14 cellular contexts compared by ENCODE assay signal in the genomic region with DNA sequence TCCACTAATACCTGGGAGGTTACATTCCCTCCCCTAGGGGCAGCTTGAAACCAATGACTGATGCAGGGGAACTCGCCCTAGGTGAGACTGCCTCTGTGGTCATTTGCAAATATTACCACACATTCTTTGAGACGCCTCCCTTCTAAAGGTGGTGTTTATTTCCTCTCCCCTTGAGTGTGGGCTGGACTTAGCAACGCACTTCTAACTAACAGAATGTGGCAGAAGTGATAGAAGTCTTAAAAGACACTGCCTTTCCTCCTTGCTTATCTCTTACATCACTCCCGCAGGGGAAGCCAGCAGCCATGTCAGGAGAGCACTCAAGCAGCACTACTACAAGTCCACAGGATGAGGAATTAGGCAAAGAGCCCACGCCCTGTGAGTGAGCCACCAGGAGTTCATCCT. TPM values are rescaled to one million over a fixed set of nuclear protein-coding genes. Genes with fewer than 3 reads are reported as not detected.
DNase-seq lines count a peak whose midpoint lies in the region; ATAC-seq and TF ChIP-seq lines count a peak whose summit lies in the region.
"Had no signal": no experiment of that assay in that cellular context is flagged by ENCODE, and none has a peak within 500 bp of the region (broad histone marks: within the 10 kb centered on the region; RNA-seq: fewer than 3 reads in every experiment).

No MANE protein-coding gene starts in this region.

- POLR2A ChIA-PET in CD8-positive, alpha-beta T cell (lab: Charles Lee) = interaction anchor here (15.1 kb wide), 1 partner anchor 19 kb away, joined by 326 read pairs; a partner anchor contains a TSS
- POLR2A ChIA-PET in activated CD8-positive, alpha-beta T cell treated with anti-CD3 and anti-CD28 coated beads, Interleukin-2, amount 10 ng/mL, durations not matched to agents 7 days and 5 days (lab: Charles Lee) = interaction anchor here (0.6 to 1.5 kb wide), 4 partner anchors 12 to 34 kb away, joined by 3 read pairs; no protein-coding TSS in a partner anchor

- CTCF ChIA-PET in CD8-positive, alpha-beta T cell (lab: Charles Lee) = interaction anchor here (0.8 to 1.9 kb wide), 2 partner anchors 18 to 20 kb away, joined by 4 to 12 read pairs; a partner anchor contains a TSS
- CTCF ChIA-PET in activated CD8-positive, alpha-beta T cell treated with anti-CD3 and anti-CD28 coated beads, Interleukin-2, amount 10 ng/mL, durations not matched to agents 7 days and 5 days (lab: Charles Lee) = interaction anchor here (1.7 to 3.5 kb wide), 2 partner anchors 18 to 41 kb away, joined by 7 to 15 read pairs; no protein-coding TSS in a partner anchor

- ATAC-seq in CD8-positive, alpha-beta T cell = no peak
- ATAC-seq in GM23338 = peak; percentile 73
- peak; percentile 14 for ATAC-seq in activated CD8-positive, alpha-beta T cell treated with anti-CD3 and anti-CD28 coated beads, Interleukin-2, amount 10 ng/mL, durations not matched to agents 7 days and 5 days
- no peak for ATAC-seq in GM21737 (IDR thresholded peaks at IDR 0.05; ENCODE audit: unreplicated experiment)
- ATAC-seq in HG03354 (IDR thresholded peaks at IDR 0.05; ENCODE audit: poor library complexity, severe bottlenecking, unreplicated experiment) = no peak
- ATAC-seq in GM19035 (IDR thresholded peaks at IDR 0.05; ENCODE audit: unreplicated experiment) = no peak
- ATAC-seq: sciatic nerve had no signal

- peaks cover 80% of the 10 kb centered on the region for H3K36me3 ChIP-seq in CD8-positive, alpha-beta T cell (ENCODE audit: insufficient read depth, low read length)
- H3K36me3 ChIP-seq in GM23338 (ENCODE audit: insufficient read depth) = no peaks in the 10 kb centered on the region
- no peaks in the 10 kb centered on the region for H3K36me3 ChIP-seq in mesenchymal stem cell (ENCODE audit: control insufficient read depth in 1 of 2, insufficient read depth in 2 of 2, low read depth in 1 of 2, low read length in 2 of 2)
- H3K36me3 ChIP-seq: neural progenitor cell had no signal

- intact Hi-C loops in CD8-positive, alpha-beta T cell (cut with DNase I, micrococcal nuclease) = no loop called here

- H2BK15ac ChIP-seq in mesenchymal stem cell (ENCODE audit: low read depth, poor library complexity, severe bottlenecking) = no peak overlapping the region

- peak overlapping the region; percentile 2 for H2AK5ac ChIP-seq in mesenchymal stem cell (ENCODE audit: low read length, severe bottlenecking)

- H3K9me3 ChIP-seq in CD8-positive, alpha-beta T cell (ENCODE audit: low read length) = no peaks in the 10 kb centered on the region
- peaks cover 6% of the 10 kb centered on the region for H3K9me3 ChIP-seq in mesenchymal stem cell (ENCODE audit: control insufficient read depth, low read length)
- H3K9me3 ChIP-seq: ascending aorta had no signal

- no peak for TF ChIP-seq CTCF in CD8-positive, alpha-beta T cell (IDR thresholded peaks at IDR 0.05)
- TF ChIP-seq CTCF in GM23338 (conservative IDR thresholded peaks at IDR 0.05; ENCODE audit: low read depth in 2 of 2) = peak; percentile 7 to 29; a peak in 1 of 4 replicates

- H3K18ac ChIP-seq in mesenchymal stem cell (ENCODE audit: low read depth in 1 of 2, low read length in 2 of 2) = no peak overlapping the region

- H3K27ac Mint-ChIP-seq in CD8-positive, alpha-beta T cell = peak overlapping the region; percentile 85
- no peak overlapping the region for H3K27ac Mint-ChIP-seq in GM23338
- H3K27ac Mint-ChIP-seq in activated CD8-positive, alpha-beta T cell treated with anti-CD3 and anti-CD28 coated beads, Interleukin-2, amount 10 ng/mL, durations not matched to agents 7 days and 5 days = peak overlapping the region; percentile 82
- H3K27ac Mint-ChIP-seq: neural progenitor cell had no signal

- no peak overlapping the region for H2AFZ ChIP-seq in GM23338
- no peak overlapping the region for H2AFZ ChIP-seq in mesenchymal stem cell (ENCODE audit: low read depth, low read length)
- H2AFZ ChIP-seq: neural progenitor cell had no signal

- H3K14ac ChIP-seq in mesenchymal stem cell (ENCODE audit: low read length in 2 of 2) = no peak overlapping the region

- H3K4me1 ChIP-seq in CD8-positive, alpha-beta T cell (ENCODE audit: insufficient read depth, low read length) = peaks cover 40% of the 10 kb centered on the region
- no peaks in the 10 kb centered on the region for H3K4me1 ChIP-seq in GM23338 (ENCODE audit: insufficient read depth)
- peaks cover 15% of the 10 kb centered on the region for H3K4me1 ChIP-seq in mesenchymal stem cell (ENCODE audit: control insufficient read depth, insufficient read depth, low read depth, low read length)
- H3K4me1 ChIP-seq: ascending aorta had no signal

- no peaks in the 10 kb centered on the region for H3K27me3 ChIP-seq in CD8-positive, alpha-beta T cell (ENCODE audit: insufficient read depth, low read length)
- H3K27me3 ChIP-seq in GM23338 (ENCODE audit: insufficient read depth) = no peaks in the 10 kb centered on the region
- H3K27me3 ChIP-seq in mesenchymal stem cell (ENCODE audit: control insufficient read depth in 1 of 2, insufficient read depth in 1 of 2, low read length in 2 of 2) = peaks cover 0 to 71% of the 10 kb centered on the region in 2 experiments
- H3K27me3 ChIP-seq: ascending aorta, neural progenitor cell had no signal

- no peaks in the 10 kb centered on the region for H3K9me3 Mint-ChIP-seq in CD8-positive, alpha-beta T cell
- peaks cover 4% of the 10 kb centered on the region; the same call in 1 of the 3 replicates for H3K9me3 Mint-ChIP-seq in GM23338
- H3K9me3 Mint-ChIP-seq in activated CD8-positive, alpha-beta T cell treated with anti-CD3 and anti-CD28 coated beads, Interleukin-2, amount 10 ng/mL, durations not matched to agents 7 days and 5 days (ENCODE audit: insufficient read depth) = no peaks in the 10 kb centered on the region
- H3K9me3 Mint-ChIP-seq: neural progenitor cell had no signal

- H4K8ac ChIP-seq in mesenchymal stem cell (ENCODE audit: low read length) = no peak overlapping the region

- no peaks in the 10 kb centered on the region for H3K79me1 ChIP-seq in mesenchymal stem cell (replicated peaks; ENCODE audit: low read length, poor library complexity, severe bottlenecking)

- no peak overlapping the region for H3K4ac ChIP-seq in mesenchymal stem cell (ENCODE audit: low read depth in 1 of 2, low read length in 2 of 2)

- H3K9me2 ChIP-seq in GM23338 (ENCODE audit: insufficient read depth) = no peaks in the 10 kb centered on the region

- no peaks in the 10 kb centered on the region for H3K27me3 Mint-ChIP-seq in CD8-positive, alpha-beta T cell (ENCODE audit: low read depth)
- peaks cover 16% of the 10 kb centered on the region for H3K27me3 Mint-ChIP-seq in GM23338 (ENCODE audit: insufficient read depth, low read depth, poor library complexity)
- no peaks in the 10 kb centered on the region for H3K27me3 Mint-ChIP-seq in activated CD8-positive, alpha-beta T cell treated with anti-CD3 and anti-CD28 coated beads, Interleukin-2, amount 10 ng/mL, durations not matched to agents 7 days and 5 days (ENCODE audit: low read depth)

- peaks cover 56% of the 10 kb centered on the region for H3K4me1 Mint-ChIP-seq in CD8-positive, alpha-beta T cell (ENCODE audit: low read depth)
- peaks cover 12% of the 10 kb centered on the region for H3K4me1 Mint-ChIP-seq in GM23338
- H3K4me1 Mint-ChIP-seq in activated CD8-positive, alpha-beta T cell treated with anti-CD3 and anti-CD28 coated beads, Interleukin-2, amount 10 ng/mL, durations not matched to agents 7 days and 5 days (ENCODE audit: low read depth) = peaks cover 73% of the 10 kb centered on the region

- H2BK120ac ChIP-seq in mesenchymal stem cell (ENCODE audit: low read depth, low read length) = no peak overlapping the region

- no peak overlapping the region for H3K23ac ChIP-seq in mesenchymal stem cell (ENCODE audit: low read length in 2 of 2)

- H3K4me2 ChIP-seq in GM23338 = no peak overlapping the region
- H3K4me2 ChIP-seq in mesenchymal stem cell (ENCODE audit: low read length, poor library complexity, severe bottlenecking) = no peak overlapping the region
- H3K4me2 ChIP-seq: neural progenitor cell had no signal

- no peak for DNase-seq in CD8-positive, alpha-beta T cell
- DNase-seq in GM23338 (ENCODE audit: low spot score) = peak; percentile 56
- no peak for DNase-seq in activated CD8-positive, alpha-beta T cell treated with anti-CD3 and anti-CD28 coated beads, Interleukin-2, amount 10 ng/mL, durations not matched to agents 7 days and 5 days
- DNase-seq in mesenchymal stem cell = no peak
- DNase-seq: cortex of kidney, NCI-H1105 treated with DMSO at 0.1 percent for 48 hours had no signal

- no peak overlapping the region for H2BK12ac ChIP-seq in mesenchymal stem cell (ENCODE audit: low read length in 2 of 2)

- no peak overlapping the region for H3K9ac ChIP-seq in mesenchymal stem cell (ENCODE audit: low read length)
- H3K9ac ChIP-seq: neural progenitor cell had no signal

- no peak overlapping the region for H2BK5ac ChIP-seq in mesenchymal stem cell (ENCODE audit: low read depth, low read length, poor library complexity, severe bottlenecking)

- H3K36me3 Mint-ChIP-seq in CD8-positive, alpha-beta T cell = peaks cover 98% of the 10 kb centered on the region
- H3K36me3 Mint-ChIP-seq in GM23338 (ENCODE audit: low read depth) = no peaks in the 10 kb centered on the region
- H3K36me3 Mint-ChIP-seq in activated CD8-positive, alpha-beta T cell treated with anti-CD3 and anti-CD28 coated beads, Interleukin-2, amount 10 ng/mL, durations not matched to agents 7 days and 5 days (ENCODE audit: low read depth) = peaks cover 95% of the 10 kb centered on the region
- H3K36me3 Mint-ChIP-seq: neural progenitor cell had no signal

- no peaks in the 10 kb centered on the region for H3F3A ChIP-seq in GM23338 (replicated peaks; ENCODE audit: low read depth)

- H4K91ac ChIP-seq in mesenchymal stem cell (ENCODE audit: low read length) = no peak overlapping the region

- H3K79me2 ChIP-seq in GM23338 (replicated peaks; ENCODE audit: insufficient read depth) = no peaks in the 10 kb centered on the region

- H3K27ac ChIP-seq in CD8-positive, alpha-beta T cell (ENCODE audit: low read depth, low read length) = peak overlapping the region; percentile 18
- H3K27ac ChIP-seq in GM23338 (ENCODE audit: low read depth) (no peak overlapping the region), mesenchymal stem cell (ENCODE audit: low read length, poor library complexity, severe bottlenecking) (no peak overlapping the region)
- H3K27ac ChIP-seq: ascending aorta, neural progenitor cell had no signal

- WGBS in mesenchymal stem cell = 85% methylated on average over 5 of the region's 5 CpGs

- no peak overlapping the region for H3K4me3 ChIP-seq in CD8-positive, alpha-beta T cell (ENCODE audit: low read depth, low read length)
- H3K4me3 ChIP-seq in GM23338 (no peak overlapping the region), mesenchymal stem cell (ENCODE audit: insufficient read depth in 1 of 2, low read depth in 1 of 2, low read length in 2 of 2) (no peak overlapping the region)
- H3K4me3 ChIP-seq: ascending aorta, neural progenitor cell had no signal

- H4K20me1 ChIP-seq in GM23338 (replicated peaks; ENCODE audit: insufficient read depth) = no peaks in the 10 kb centered on the region

- H3K4me3 Mint-ChIP-seq in CD8-positive, alpha-beta T cell = no peak overlapping the region
- no peak overlapping the region for H3K4me3 Mint-ChIP-seq in GM23338
- H3K4me3 Mint-ChIP-seq in activated CD8-positive, alpha-beta T cell treated with anti-CD3 and anti-CD28 coated beads, Interleukin-2, amount 10 ng/mL, durations not matched to agents 7 days and 5 days = no peak overlapping the region
- H3K4me3 Mint-ChIP-seq: neural progenitor cell had no signal

RNA-seq across cellular contexts. Expression of a gene that starts 14.7 kb away (rescaled TPM):
- total RNA-seq in CD8-positive, alpha-beta T cell = 1 to 10 TPM; 6.6 to 7.4 TPM
- total RNA-seq in GM23338 (2014; rRNA removed; shearing (Covaris generic)) = 0.31 TPM in 1 of 2 replicates, not detected in the other
- polyA plus RNA-seq in GM23338 (2016; fragmentation: Nextera tagmentation; extraction: Ambion mirVana) = 0.08 and 0.21 TPM in 2 replicates
- total RNA-seq in activated CD8-positive, alpha-beta T cell treated with anti-CD3 and anti-CD28 coated beads, Interleukin-2, amount 10 ng/mL, durations not matched to agents 7 days and 5 days = not detected
- polyA plus RNA-seq in mesenchymal stem cell (2013, experiment 1 of 2) = 0.03 TPM
- 0.04 TPM for polyA plus RNA-seq in mesenchymal stem cell (2013, experiment 2 of 2)
- total RNA-seq: fibroblast of lung, lower leg skin had no signal
- polyA plus RNA-seq: fibroblast of lung had no signal

RNA-seq across cellular contexts. Expression of a gene that starts 19.5 kb away (rescaled TPM):
- 100 to 1,000 TPM; 629 to 653 TPM for total RNA-seq in CD8-positive, alpha-beta T cell
- not detected in 2 replicates for total RNA-seq in GM23338 (2014; rRNA removed; shearing (Covaris generic))
- 0.21 and 1.0 TPM in 2 replicates for polyA plus RNA-seq in GM23338 (2016; fragmentation: Nextera tagmentation; extraction: Ambion mirVana)
- total RNA-seq in activated CD8-positive, alpha-beta T cell treated with anti-CD3 and anti-CD28 coated beads, Interleukin-2, amount 10 ng/mL, durations not matched to agents 7 days and 5 days = 100 to 1,000 TPM; 407 to 413 TPM
- polyA plus RNA-seq in mesenchymal stem cell (2013, experiment 1 of 2) = 0.97 TPM
- polyA plus RNA-seq in mesenchymal stem cell (2013, experiment 2 of 2) = 0.95 TPM

Comparison
In these comparisons a context has a peak if more than half of its experiments do, and no peak if none do; other contexts are left out.
1. ATAC-seq: peak in GM23338 (single experiment) and activated CD8-positive, alpha-beta T cell treated with anti-CD3 and anti-CD28 coated beads, Interleukin-2, amount 10 ng/mL, durations not matched to agents 7 days and 5 days (single experiment); none in CD8-positive, alpha-beta T cell (single experiment), GM21737 (single experiment), HG03354 (single experiment) and GM19035 (single experiment).
2. RNA of a gene that starts 19.5 kb away (total RNA-seq): 629 to 653 TPM in CD8-positive, alpha-beta T cell and 407 to 413 TPM in activated CD8-positive, alpha-beta T cell treated with anti-CD3 and anti-CD28 coated beads, Interleukin-2, amount 10 ng/mL, durations not matched to agents 7 days and 5 days; not detected in GM23338; every median in the first group is over 100 times any median in the second.